In the genomic region with DNA sequence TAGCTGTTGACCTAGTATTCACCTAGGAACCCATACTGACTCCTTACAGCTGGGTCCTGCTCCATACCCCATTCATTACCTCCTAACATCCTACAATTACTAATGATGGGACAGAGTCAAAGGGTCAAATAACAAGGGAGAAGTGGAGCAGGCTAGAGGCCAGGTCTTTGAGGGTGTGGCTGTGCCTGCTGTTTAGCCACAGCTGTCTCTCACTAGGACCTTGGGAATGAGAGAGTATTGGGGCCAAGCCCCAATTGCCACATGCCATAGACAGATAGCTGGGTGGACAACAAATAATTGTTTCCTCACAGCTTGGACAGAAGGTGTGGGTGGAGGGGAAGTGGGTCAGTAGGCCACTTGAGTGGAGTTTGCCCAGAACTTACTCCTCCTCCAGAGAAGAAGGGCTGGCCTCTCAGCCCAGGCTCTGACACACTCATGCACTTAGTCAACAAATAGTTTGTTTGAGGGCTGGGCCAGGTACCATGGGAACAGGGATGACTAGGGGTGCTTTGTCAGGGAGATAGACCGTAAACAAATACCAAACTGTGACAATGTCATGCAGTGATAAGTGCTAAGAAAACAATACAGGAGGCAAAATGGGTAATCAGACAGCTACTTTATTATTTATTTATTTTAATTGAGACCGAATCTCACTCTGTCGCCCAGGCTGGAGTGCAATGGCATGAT, we compare ENCODE assay signal across 9 cellular contexts. TPM values are rescaled to one million over a fixed set of nuclear protein-coding genes. Genes with fewer than 3 reads are reported as not detected.
DNase-seq lines count a peak whose midpoint lies in the region; ATAC-seq, FAIRE-seq and TF ChIP-seq lines count a peak whose summit lies in the region.
"Had no signal": no experiment of that assay in that cellular context is flagged by ENCODE, and none has a peak within 500 bp of the region (broad histone marks: within the 10 kb centered on the region; RNA-seq: fewer than 3 reads in every experiment).

No MANE protein-coding gene starts in this region.

- H3K4me1 ChIP-seq in left lung: peaks cover 12 to 38% of the 10 kb centered on the region in 2 donors
- H3K4me1 ChIP-seq in testis: peaks cover 33% of the 10 kb centered on the region

- no peak for TF ChIP-seq POLR2A in testis (IDR thresholded peaks at IDR 0.05)

- ATAC-seq in left lung: peak; percentile 94
- no peak for ATAC-seq in HG03457 (IDR thresholded peaks at IDR 0.05; ENCODE audit: unreplicated experiment)

- no peaks in the 10 kb centered on the region for H3K9me3 ChIP-seq in left lung
- no peaks in the 10 kb centered on the region for H3K9me3 ChIP-seq in testis
- H3K9me3 ChIP-seq: BLaER1 had no signal

- TF ChIP-seq CTCF in left lung (IDR thresholded peaks at IDR 0.05) (no peak), testis (IDR thresholded peaks at IDR 0.05) (no peak)

- H3K27me3 ChIP-seq in left lung: no peaks in the 10 kb centered on the region
- H3K27me3 ChIP-seq in testis: no peaks in the 10 kb centered on the region
- H3K27me3 ChIP-seq: BLaER1 had no signal

- no peak overlapping the region for H3K4me3 ChIP-seq in left lung
- no peak overlapping the region for H3K4me3 ChIP-seq in testis
- H3K4me3 ChIP-seq: BLaER1 had no signal

- FAIRE-seq in colon (lab: Jason Lieb, UNC): peak; percentile 31

- H3K27ac ChIP-seq in left lung: peak overlapping the region; percentile 77 to 84
- peak overlapping the region in 1 of 2 donors; percentile 37 for H3K27ac ChIP-seq in testis
- H3K27ac ChIP-seq: BLaER1 had no signal

- 57 to 58% methylated on average over 3 of the region's 3 CpGs for WGBS in testis, 2 donors

- intact Hi-C loops in left lung (cut with DNase I): no loop called here
- intact Hi-C loops in testis (cut with DNase I; ENCODE audit: low total_unique reads): no loop called here

- peaks cover 0 to 10% of the 10 kb centered on the region in 2 donors for H3K36me3 ChIP-seq in left lung
- H3K36me3 ChIP-seq in testis (ENCODE audit: low read depth, missing control alignments): no peaks in the 10 kb centered on the region

- DNase-seq in SIG-M5 treated with dmso at 0.1 percent for 504 hours (lab: John Stamatoyannopoulos, UW; ENCODE audit: unreplicated experiment) (peak; percentile 71), SIG-M5 (lab: John Stamatoyannopoulos, UW) (no peak), NCI-H774 (lab: John Stamatoyannopoulos, UW) (peak; percentile 70), left lung (peak in 1 of 2 donors; percentile 85), testis (peak; percentile 60), NOMO-1 treated with dmso at 0.1 percent for 144 hours (lab: John Stamatoyannopoulos, UW; ENCODE audit: unreplicated experiment) (no peak)

RNA-seq across cellular contexts. Expression of gene CENPT, which starts 10.2 kb away (rescaled TPM):
- total RNA-seq in left lung (10 to 100 TPM; 30.8 to 37.9 TPM), testis (100 to 1,000 TPM; 115 to 154 TPM)
- 108 TPM for polyA plus RNA-seq in testis (ENCODE audit: insufficient read depth, low read depth, low replicate concordance)

RNA-seq across cellular contexts. Expression of gene NUTF2, which starts 11.0 kb away (rescaled TPM):
- total RNA-seq in left lung (10 to 100 TPM; 91.5 to 92.2 TPM), testis (100 to 1,000 TPM; 239 to 297 TPM)
- 121 TPM for polyA plus RNA-seq in testis (ENCODE audit: insufficient read depth, low read depth, low replicate concordance)

RNA-seq across cellular contexts. Expression of gene EDC4, which starts 15.2 kb away (rescaled TPM):
- total RNA-seq in left lung (10 to 100 TPM; 47.9 to 48.8 TPM), testis (100 to 1,000 TPM; 106 to 107 TPM)
- polyA plus RNA-seq in testis (ENCODE audit: insufficient read depth, low read depth, low replicate concordance): 96.7 TPM

RNA-seq across cellular contexts. Expression of gene THAP11, which starts 15.6 kb away (rescaled TPM):
- total RNA-seq in left lung (10 to 100 TPM; 21.7 to 26.2 TPM), testis (10 to 100 TPM; 56.8 to 59.7 TPM)
- 24.0 TPM for polyA plus RNA-seq in testis (ENCODE audit: insufficient read depth, low read depth, low replicate concordance)

RNA-seq across cellular contexts. Expression of gene NRN1L, which starts 27.0 kb away (rescaled TPM):
- total RNA-seq in left lung (1 to 10 TPM in 1 of 2 donors, not detected in 1; 1.7 TPM), testis (1 to 10 TPM; 4.2 to 8.1 TPM)
- polyA plus RNA-seq in testis (ENCODE audit: insufficient read depth, low read depth, low replicate concordance): 2.9 TPM

Comparison
In these comparisons a context has a peak if more than half of its experiments do, and no peak if none do; other contexts are left out.
1. DNase-seq: peak in SIG-M5 treated with dmso at 0.1 percent for 504 hours (single experiment), NCI-H774 (single experiment) and testis (single experiment); none in SIG-M5 (single experiment) and NOMO-1 treated with dmso at 0.1 percent for 144 hours (single experiment).